1 cellular context compared by ENCODE assay signal in genomic region chr18:46332956-46333355, GRCh38.
TF ChIP-seq lines count a peak whose summit lies in the region.

No MANE protein-coding gene starts in this region.

TF ChIP-seq in H1, 55 proteins besides CTCF, POLR2A, EP300 and RAD21 (continued from another document):
- TF ChIP-seq CHD7 (IDR thresholded peaks at IDR 0.05; ENCODE audit: insufficient replicate concordance, low read length) (no peak), MAFK (IDR thresholded peaks at IDR 0.05; ENCODE audit: low read depth, low read length) (no peak), CHD1 (IDR thresholded peaks at IDR 0.05; ENCODE audit: low read depth, low read length) (no peak), YY1 (IDR thresholded peaks at IDR 0.05; ENCODE audit: low read depth, low read length) (no peak), CTBP2 (IDR thresholded peaks at IDR 0.05; ENCODE audit: borderline replicate concordance, insufficient read depth, insufficient read length, low read length) (no peak), CEBPB (IDR thresholded peaks at IDR 0.05; ENCODE audit: low read depth, low read length) (no peak)
